In genomic region chr5:137294604-137295003, GRCh38 we compare ENCODE assay signal across 38 cellular contexts.
"Had no signal": no experiment of that assay in that cellular context is flagged by ENCODE, and none has a peak within 500 bp of the region (broad histone marks: within the 10 kb centered on the region; RNA-seq: fewer than 3 reads in every experiment).

No MANE protein-coding gene starts in this region.

- H3K9me3 Mint-ChIP-seq: activated naive CD4-positive, alpha-beta T cell treated with anti-CD3 and anti-CD28 coated beads for 36 hours; activated naive CD4-positive, alpha-beta T cell treated with anti-CD3 and anti-CD28 coated beads, Interleukin-2, amount 10 ng/mL, durations not matched to agents 7 days and 5 days; activated naive CD8-positive, alpha-beta T cell treated with anti-CD3 and anti-CD28 coated beads for 36 hours; activated naive CD8-positive, alpha-beta T cell treated with anti-CD3 and anti-CD28 coated beads, Interleukin-2, amount 10 ng/mL, durations not matched to agents 7 days and 5 days; activated naive CD8-positive, alpha-beta T cell treated with anti-CD3 and anti-CD28 coated beads, Interleukin-2, amount 50 U/mL, for 24 hours; activated T-cell treated with anti-CD3 and anti-CD28 coated beads, Interleukin-2, amount 50 U/mL, for 24 hours; activated T-cell treated with anti-CD3 and anti-CD28 coated beads, Interleukin-2, amount 50 U/mL, for 4 hours; activated T-helper 1 cell treated with anti-CD3 and anti-CD28 coated beads, Interleukin-12 subunit alpha, Interleukin-12 subunit beta, Interleukin-2, Interleukin-4 antibody, amounts not matched to agents 30 ng/mL and 10 ng/mL and 1 ng/mL, durations not matched to agents 14 hours and 24 hours and 36 hours; activated T-helper 17 cell treated with anti-CD3 and anti-CD28 coated beads, Interleukin-2, amount 50 U/mL, for 72 hours; activated T-helper 2 cell treated with anti-CD3 and anti-CD28 coated beads, Interferon-gamma antibody, Interleukin-2, Interleukin-4, amounts not matched to agents 10 μg/mL and 5 μg/mL and 100 μg/mL, durations not matched to agents 14 hours and 24 hours and 36 hours; brain had no signal

- H3K36me3 ChIP-seq: adrenal gland, ascending aorta, brain microvascular endothelial cell, breast epithelium, cardiac muscle cell had no signal

- H3K4me1 ChIP-seq: adrenal gland, ascending aorta, breast epithelium had no signal

- H3K9me3 ChIP-seq: adrenal gland, ascending aorta, body of pancreas, breast epithelium had no signal

- H3K36me3 Mint-ChIP-seq: activated naive CD4-positive, alpha-beta T cell treated with anti-CD3 and anti-CD28 coated beads, Interleukin-2, amount 10 ng/mL, durations not matched to agents 7 days and 5 days; activated naive CD4-positive, alpha-beta T cell treated with anti-CD3 and anti-CD28 coated beads, Interleukin-2, amount 50 U/mL, for 24 hours; activated naive CD4-positive, alpha-beta T cell treated with anti-CD3 and anti-CD28 coated beads, Interleukin-2, amount 50 U/mL, for 72 hours; activated naive CD8-positive, alpha-beta T cell; activated naive CD8-positive, alpha-beta T cell treated with anti-CD3 and anti-CD28 coated beads for 36 hours; activated naive CD8-positive, alpha-beta T cell treated with anti-CD3 and anti-CD28 coated beads, Interleukin-2, amount 10 ng/mL, durations not matched to agents 7 days and 5 days; brain had no signal

- ATAC-seq: activated naive CD4-positive, alpha-beta T cell treated with anti-CD3 and anti-CD28 coated beads, Interleukin-2, amount 50 U/mL, for 72 hours; activated naive CD8-positive, alpha-beta T cell treated with anti-CD3 and anti-CD28 coated beads, Interleukin-2, amount 50 U/mL, for 24 hours; activated T-cell treated with anti-CD3 and anti-CD28 coated beads, Interleukin-2, amount 50 U/mL, for 4 hours; activated T-cell treated with anti-CD3 and anti-CD28 coated beads, Interleukin-2, amount 50 U/mL, for 72 hours; activated T-helper 17 cell treated with anti-CD3 and anti-CD28 coated beads, Interleukin-2, amount 50 U/mL, for 72 hours; body of pancreas had no signal

- H3K27ac Mint-ChIP-seq: activated naive CD4-positive, alpha-beta T cell treated with anti-CD3 and anti-CD28 coated beads for 36 hours; activated naive CD4-positive, alpha-beta T cell treated with anti-CD3 and anti-CD28 coated beads, Interleukin-2, amount 10 ng/mL, durations not matched to agents 7 days and 5 days; activated naive CD4-positive, alpha-beta T cell treated with anti-CD3 and anti-CD28 coated beads, Interleukin-2, amount 50 U/mL, for 72 hours; activated naive CD8-positive, alpha-beta T cell; activated naive CD8-positive, alpha-beta T cell treated with anti-CD3 and anti-CD28 coated beads for 36 hours; activated naive CD8-positive, alpha-beta T cell treated with anti-CD3 and anti-CD28 coated beads, Interleukin-2, amount 10 ng/mL, durations not matched to agents 7 days and 5 days; activated naive CD8-positive, alpha-beta T cell treated with anti-CD3 and anti-CD28 coated beads, Interleukin-2, amount 50 U/mL, for 24 hours; activated T-cell treated with anti-CD3 and anti-CD28 coated beads, Interleukin-2, amount 50 U/mL, for 24 hours; activated T-cell treated with anti-CD3 and anti-CD28 coated beads, Interleukin-2, amount 50 U/mL, for 72 hours; activated T-helper 1 cell treated with anti-CD3 and anti-CD28 coated beads, Interleukin-12 subunit alpha, Interleukin-12 subunit beta, Interleukin-2, Interleukin-4 antibody, amounts not matched to agents 30 ng/mL and 10 ng/mL and 1 ng/mL, durations not matched to agents 14 hours and 24 hours and 36 hours; activated T-helper 17 cell treated with anti-CD3 and anti-CD28 coated beads, Interleukin-2, amount 50 U/mL, for 72 hours; activated T-helper 2 cell treated with anti-CD3 and anti-CD28 coated beads, Interferon-gamma antibody, Interleukin-2, Interleukin-4, amounts not matched to agents 10 μg/mL and 5 μg/mL and 100 μg/mL, durations not matched to agents 14 hours and 24 hours and 36 hours had no signal

- H3K4me1 Mint-ChIP-seq: activated naive CD4-positive, alpha-beta T cell treated with anti-CD3 and anti-CD28 coated beads, Interleukin-2, amount 10 ng/mL, durations not matched to agents 7 days and 5 days; activated naive CD4-positive, alpha-beta T cell treated with anti-CD3 and anti-CD28 coated beads, Interleukin-2, amount 50 U/mL, for 24 hours; activated naive CD8-positive, alpha-beta T cell treated with anti-CD3 and anti-CD28 coated beads for 36 hours; activated naive CD8-positive, alpha-beta T cell treated with anti-CD3 and anti-CD28 coated beads, Interleukin-2, amount 10 ng/mL, durations not matched to agents 7 days and 5 days; activated naive CD8-positive, alpha-beta T cell treated with anti-CD3 and anti-CD28 coated beads, Interleukin-2, amount 50 U/mL, for 24 hours; activated T-helper 17 cell treated with anti-CD3 and anti-CD28 coated beads, Interleukin-2, amount 50 U/mL, for 72 hours; central memory CD8-positive, alpha-beta T cell had no signal

- H3K4me3 ChIP-seq: adrenal gland, ascending aorta, body of pancreas, breast epithelium, cardiac muscle cell had no signal

- DNase-seq: activated effector memory CD4-positive, alpha-beta T cell treated with anti-CD3 and anti-CD28 coated beads, Interleukin-2, amount 50 U/mL, for 16 hours; activated effector memory CD4-positive, alpha-beta T cell treated with Interleukin-2 at 50 U/mL for 16 hours; activated gamma-delta T cell; activated gamma-delta T cell treated with Interleukin-2 at 50 U/mL for 16 hours; activated naive CD4-positive, alpha-beta T cell; activated naive CD4-positive, alpha-beta T cell treated with anti-CD3 and anti-CD28 coated beads for 36 hours; activated naive CD4-positive, alpha-beta T cell treated with anti-CD3 and anti-CD28 coated beads, Interleukin-2, amount 10 ng/mL, durations not matched to agents 7 days and 5 days; activated naive CD4-positive, alpha-beta T cell treated with anti-CD3 and anti-CD28 coated beads, Interleukin-2, amount 50 U/mL, for 16 hours; activated naive CD4-positive, alpha-beta T cell treated with Interleukin-2 at 50 U/mL for 16 hours; activated naive CD8-positive, alpha-beta T cell treated with anti-CD3 and anti-CD28 coated beads for 36 hours; activated naive CD8-positive, alpha-beta T cell treated with anti-CD3 and anti-CD28 coated beads, Interleukin-2, amount 10 ng/mL, durations not matched to agents 7 days and 5 days; activated naive CD8-positive, alpha-beta T cell treated with anti-CD3 and anti-CD28 coated beads, Interleukin-2, amount 50 U/mL, for 24 hours; activated T-cell treated with anti-CD3 and anti-CD28 coated beads, Interleukin-2, amount 50 U/mL, for 1 hour; activated T-cell treated with anti-CD3 and anti-CD28 coated beads, Interleukin-2, amount 50 U/mL, for 24 hours; activated T-cell treated with anti-CD3 and anti-CD28 coated beads, Interleukin-2, amount 50 U/mL, for 4 hours; activated T-cell treated with anti-CD3 and anti-CD28 coated beads, Interleukin-2, amount 50 U/mL, for 48 hours; activated T-cell treated with anti-CD3 and anti-CD28 coated beads, Interleukin-2, amount 50 U/mL, for 72 hours; adrenal gland; amniotic stem cell; amygdala; anterior cingulate cortex; aorta; body of pancreas; brain microvascular endothelial cell; caudate nucleus; central memory CD4-positive, alpha-beta T cell; cerebellar nuclear complex had no signal

- H3K27me3 ChIP-seq: adrenal gland, ascending aorta, body of pancreas, brain microvascular endothelial cell, breast epithelium had no signal

- H3K4me3 Mint-ChIP-seq: activated naive CD4-positive, alpha-beta T cell treated with anti-CD3 and anti-CD28 coated beads for 36 hours; activated naive CD4-positive, alpha-beta T cell treated with anti-CD3 and anti-CD28 coated beads, Interleukin-2, amount 10 ng/mL, durations not matched to agents 7 days and 5 days; activated naive CD4-positive, alpha-beta T cell treated with anti-CD3 and anti-CD28 coated beads, Interleukin-2, amount 50 U/mL, for 24 hours; activated naive CD8-positive, alpha-beta T cell; activated naive CD8-positive, alpha-beta T cell treated with anti-CD3 and anti-CD28 coated beads for 36 hours; activated naive CD8-positive, alpha-beta T cell treated with anti-CD3 and anti-CD28 coated beads, Interleukin-2, amount 10 ng/mL, durations not matched to agents 7 days and 5 days; activated naive CD8-positive, alpha-beta T cell treated with anti-CD3 and anti-CD28 coated beads, Interleukin-2, amount 50 U/mL, for 24 hours; activated T-cell treated with anti-CD3 and anti-CD28 coated beads, Interleukin-2, amount 50 U/mL, for 24 hours; activated T-cell treated with anti-CD3 and anti-CD28 coated beads, Interleukin-2, amount 50 U/mL, for 4 hours; activated T-cell treated with anti-CD3 and anti-CD28 coated beads, Interleukin-2, amount 50 U/mL, for 72 hours; activated T-helper 1 cell treated with anti-CD3 and anti-CD28 coated beads, Interleukin-12 subunit alpha, Interleukin-12 subunit beta, Interleukin-2, Interleukin-4 antibody, amounts not matched to agents 30 ng/mL and 10 ng/mL and 1 ng/mL, durations not matched to agents 14 hours and 24 hours and 36 hours; activated T-helper 17 cell treated with anti-CD3 and anti-CD28 coated beads, Interleukin-2, amount 50 U/mL, for 72 hours; brain; central memory CD8-positive, alpha-beta T cell had no signal

- H3K27me3 Mint-ChIP-seq: activated naive CD4-positive, alpha-beta T cell treated with anti-CD3 and anti-CD28 coated beads, Interleukin-2, amount 10 ng/mL, durations not matched to agents 7 days and 5 days; activated T-cell treated with anti-CD3 and anti-CD28 coated beads, Interleukin-2, amount 50 U/mL, for 24 hours; brain had no signal

- H3K27ac ChIP-seq: adrenal gland, ascending aorta, body of pancreas, brain microvascular endothelial cell, breast epithelium, cardiac muscle cell had no signal
